Comparison of ENCODE assay signal across 9 cellular contexts in genomic region chr1:159924025-159924790, GRCh38. TPM values are rescaled to one million over a fixed set of nuclear protein-coding genes. Genes with fewer than 3 reads are reported as not detected.
DNase-seq lines count a peak whose midpoint lies in the region; ATAC-seq, FAIRE-seq and TF ChIP-seq lines count a peak whose summit lies in the region.
"Had no signal": no experiment of that assay in that cellular context is flagged by ENCODE, and none has a peak within 500 bp of the region (broad histone marks: within the 10 kb centered on the region; RNA-seq: fewer than 3 reads in every experiment).

No MANE protein-coding gene starts in this region.

- TF ChIP-seq EP300 in upper lobe of left lung (IDR thresholded peaks at IDR 0.05), result peak in 3 of 4 donors; percentile 76 to 92 (median 80)

- H3K27ac ChIP-seq in RWPE1 (peak overlapping the region; percentile 99), pancreas (peak overlapping the region; percentile 94 to 98 (median 96)), upper lobe of left lung (peak overlapping the region; percentile 97 to 99 (median 97))

- CTCF ChIA-PET in RWPE1 (lab: Yijun Ruan, JAX), result interaction anchor here (0.6 to 2.7 kb wide), 8 partner anchors 12 to 230 kb away, joined by 3 to 9 read pairs (median 4); no protein-coding TSS in a partner anchor

- no peaks in the 10 kb centered on the region for H3K27me3 ChIP-seq in pancreas
- H3K27me3 ChIP-seq in upper lobe of left lung, result no peaks in the 10 kb centered on the region

- peaks cover 7 to 12% (median 7%) of the 10 kb centered on the region in 3 donors for H3K36me3 ChIP-seq in pancreas
- H3K36me3 ChIP-seq in upper lobe of left lung, result peaks cover 11 to 26% (median 14%) of the 10 kb centered on the region in 4 donors

- H3K9me3 ChIP-seq in pancreas, result no peaks in the 10 kb centered on the region
- H3K9me3 ChIP-seq in upper lobe of left lung, result no peaks in the 10 kb centered on the region

- TF ChIP-seq POLR2A in upper lobe of left lung (IDR thresholded peaks at IDR 0.05), result peak in 1 of 4 donors; percentile 64

- ATAC-seq in pancreas, result peak; percentile 55 to 76 (median 64)
- peak; percentile 81 to 85 for ATAC-seq in upper lobe of left lung (ENCODE audit: low FRiP score in 2 of 2)
- ATAC-seq in HG03521 (IDR thresholded peaks at IDR 0.05; ENCODE audit: unreplicated experiment), result no peak

- H3K4me3 ChIP-seq in HFF-Myc (replicated peaks; ENCODE audit: low read depth, low read length), result peak overlapping the region; percentile 81
- peak overlapping the region; percentile 46 to 75 (median 67) for H3K4me3 ChIP-seq in pancreas
- H3K4me3 ChIP-seq in upper lobe of left lung, result peak overlapping the region; percentile 75 to 99 (median 82)

- intact Hi-C loops in head of caudate nucleus (cut with DNase I), result no loop called here
- intact Hi-C loops in pancreas (cut with DNase I), result no loop called here

- TF ChIP-seq CTCF in HFF-Myc (IDR thresholded peaks at IDR 0.05; ENCODE audit: low read depth, low read length, missing control alignments) (peak; percentile 3), RWPE1 (conservative IDR thresholded peaks at IDR 0.05; ENCODE audit: low read depth) (no peak), pancreas (IDR thresholded peaks at IDR 0.05) (no peak), upper lobe of left lung (IDR thresholded peaks at IDR 0.05) (peak in 1 of 6 experiments; percentile 8)

- H3K4me1 ChIP-seq in pancreas (peaks cover 17 to 30% (median 23%) of the 10 kb centered on the region in 3 donors), upper lobe of left lung (peaks cover 46 to 57% (median 51%) of the 10 kb centered on the region in 4 donors)

- DNase-seq in CD1c-positive myeloid dendritic cell (ENCODE audit: extremely low spot score) (peak; percentile 90), HFF-Myc (ENCODE audit: extremely low read depth, low read depth) (no peak), RWPE1 (ENCODE audit: low spot score) (peak; percentile 98), head of caudate nucleus (peak in 37 of 42 donors; percentile 23 to 88 (median 50)), pancreas (peak; percentile 86 to 96 (median 92)), upper lobe of left lung (peak; percentile 97 to 98)
- DNase-seq in activated naive CD4-positive, alpha-beta T cell treated with anti-CD3 and anti-CD28 coated beads, Interleukin-2, amount 50 U/mL, for 16 hours, result peak; percentile 54

- 0 to 1% methylated on average over 31 of the region's 31 CpGs for WGBS in pancreas, 2 donors
- 1 to 3% methylated on average over 8 to 16 of the region's 31 CpGs for WGBS in upper lobe of left lung, 2 donors

- POLR2A ChIA-PET in RWPE1 (lab: Yijun Ruan, JAX; ENCODE audit: low non-redundant PET), result interaction anchor here (0.6 to 1.3 kb wide), 4 partner anchors 10 to 31 kb away, joined by 3 to 5 read pairs (median 4); no protein-coding TSS in a partner anchor

- no peak for FAIRE-seq in pancreas (lab: Jason Lieb, UNC)

RNA-seq across cellular contexts. Expression of gene TAGLN2, which starts 1.1 kb away (rescaled TPM):
- total RNA-seq in pancreas (100 to 1,000 TPM in 4 of 6 donors, 10 to 100 TPM in 2; 93.2 to 242 (median 117) TPM), upper lobe of left lung (1,000 to 10,000 TPM in 1 of 6 donors, 100 to 1,000 TPM in 5; 167 to 1,014 (median 605) TPM)
- polyA plus RNA-seq in pancreas, result 100 to 1,000 TPM; 198 to 200 TPM

RNA-seq across cellular contexts. Expression of gene IGSF9, which starts 21.2 kb away (rescaled TPM):
- total RNA-seq in pancreas (1 to 10 TPM in 5 of 6 donors, under 1 TPM in 1; 0.83 to 4.3 (median 1.5) TPM), upper lobe of left lung (1 to 10 TPM in 4 of 6 donors, under 1 TPM in 2; 0.55 to 2.3 (median 1.5) TPM)
- 1 to 10 TPM; 3.0 to 5.4 TPM for polyA plus RNA-seq in pancreas
- total RNA-seq: T-helper 1 cell treated with Interleukin-12 subunit alpha and Interleukin-12 subunit beta and Interleukin-4 antibody, amounts not matched to agents 30 ng/mL and 1 ng/mL, for 36 hours had no signal

RNA-seq across cellular contexts. Expression of gene CFAP45, which starts 24.2 kb away (rescaled TPM):
- total RNA-seq in pancreas (under 1 TPM in 4 of 6 donors, not detected in 2; 0.16 to 0.54 (median 0.31) TPM), upper lobe of left lung (10 to 100 TPM in 2 of 6 donors, 1 to 10 TPM in 4; 1.2 to 34.6 (median 9.0) TPM)
- polyA plus RNA-seq in pancreas, result 1 to 10 TPM in 1 of 2 donors, under 1 TPM in 1; 0.80 to 1.5 TPM

RNA-seq across cellular contexts. Expression of gene SLAMF9, which starts 29.8 kb away (rescaled TPM):
- not detected for total RNA-seq in pancreas
- not detected for polyA plus RNA-seq in pancreas
- under 1 TPM in 1 of 6 donors, not detected in 5; 0.34 TPM for total RNA-seq in upper lobe of left lung
- total RNA-seq: T-helper 1 cell treated with Interleukin-12 subunit alpha and Interleukin-12 subunit beta and Interleukin-4 antibody, amounts not matched to agents 30 ng/mL and 1 ng/mL, for 36 hours had no signal
